8 cellular contexts compared by ENCODE assay signal in genomic region chr19:41821003-41821735, GRCh38. TPM values are rescaled to one million over a fixed set of nuclear protein-coding genes. Genes with fewer than 3 reads are reported as not detected.
DNase-seq lines count a peak whose midpoint lies in the region; ATAC-seq and TF ChIP-seq lines count a peak whose summit lies in the region.

No MANE protein-coding gene starts in this region.

- ATAC-seq in HG03108 (IDR thresholded peaks at IDR 0.05; ENCODE audit: unreplicated experiment) = no peak

- no peaks in the 10 kb centered on the region for H3K27me3 ChIP-seq in HL-60 (ENCODE audit: insufficient read depth, poor library complexity, severe bottlenecking)

- no peaks in the 10 kb centered on the region for H3K36me3 Mint-ChIP-seq in Calu3 (ENCODE audit: insufficient read depth, unreplicated experiment)

- DNase-seq in Calu3 (peak; percentile 82), HL-60 (ENCODE audit: low read depth in 1 of 2, low spot score in 1 of 2) (peak in 1 of 2 experiments; percentile 74), NCI-H774 (lab: John Stamatoyannopoulos, UW) (peak; percentile 50), fibroblast of villous mesenchyme (ENCODE audit: low read depth) (peak; percentile 30), renal cortical epithelial cell (ENCODE audit: low read depth) (peak; percentile 35), NCI-H226 (no peak)
- DNase-seq in activated CD8-positive, alpha-beta memory T cell treated with anti-CD3 and anti-CD28 coated beads, Interleukin-2, amount 50 U/mL, for 48 hours = peak; percentile 68

- no TSS peak for BruUV-seq in Calu3 (replicated peaks; lab: Mats Ljungman, UMichigan)

- TF ChIP-seq CTCF in Calu3 (IDR thresholded peaks at IDR 0.05; ENCODE audit: unreplicated experiment) = peak; percentile 79
- TF ChIP-seq CTCF in HL-60 (IDR thresholded peaks at IDR 0.05; ENCODE audit: insufficient read depth, low read length) = peak; percentile 63
- TF ChIP-seq CTCF in fibroblast of villous mesenchyme (IDR thresholded peaks at IDR 0.05; ENCODE audit: insufficient read depth, low read depth, low read length) = peak; percentile 65

- no peak overlapping the region for H3K27ac Mint-ChIP-seq in Calu3 (ENCODE audit: unreplicated experiment)

- intact Hi-C loops in Calu3 (cut with micrococcal nuclease; ENCODE audit: unreplicated experiment) = loop anchor here (1.0 kb wide), 1 partner anchor 29 kb away; no protein-coding TSS in a partner anchor

- peaks cover 70% of the 10 kb centered on the region for H3K27me3 Mint-ChIP-seq in Calu3 (ENCODE audit: unreplicated experiment)

- H3K4me3 ChIP-seq in HL-60 (replicated peaks; ENCODE audit: insufficient read depth, low read length) (no peak overlapping the region), fibroblast of villous mesenchyme (ENCODE audit: low read depth, low read length) (no peak overlapping the region)

- no peak overlapping the region for H3K27ac ChIP-seq in HL-60 (replicated peaks)

- no peaks in the 10 kb centered on the region for H3K4me1 Mint-ChIP-seq in Calu3 (ENCODE audit: low read depth, unreplicated experiment)

- CTCF ChIA-PET in Calu3 (lab: Charles Lee) = interaction anchor here (0.7 to 2.1 kb wide), 10 partner anchors 10 to 372 kb away, joined by 3 to 36 read pairs (median 6); partner anchors contain the start of gene RPS19

- no peaks in the 10 kb centered on the region for H3K9me3 Mint-ChIP-seq in Calu3 (ENCODE audit: low read depth, unreplicated experiment)

- no peak overlapping the region for H3K4me3 Mint-ChIP-seq in Calu3 (ENCODE audit: low read depth, unreplicated experiment)

RNA-seq across cellular contexts. Expression of gene LYPD4, which starts 23.3 kb away (rescaled TPM):
- total RNA-seq in Calu3 (2022) = not detected in 2 replicates
- not detected in 2 replicates for total RNA-seq in fibroblast of villous mesenchyme
- total RNA-seq in renal cortical epithelial cell = not detected in 2 replicates

RNA-seq across cellular contexts. Expression of gene DMRTC2, which starts 23.7 kb away (rescaled TPM):
- total RNA-seq in Calu3 (2022) (not detected in 2 replicates), fibroblast of villous mesenchyme (not detected in 2 replicates), renal cortical epithelial cell (not detected in 2 replicates)

RNA-seq across cellular contexts. Expression of gene CEACAM3, which starts 24.8 kb away (rescaled TPM):
- not detected in 2 replicates for total RNA-seq in Calu3 (2022)
- total RNA-seq in fibroblast of villous mesenchyme = not detected in 2 replicates
- not detected in 2 replicates for total RNA-seq in renal cortical epithelial cell

RNA-seq across cellular contexts. Expression of gene RPS19, which starts 38.9 kb away (rescaled TPM):
- 2,051 and 2,220 TPM in 2 replicates for total RNA-seq in Calu3 (2022)
- total RNA-seq in fibroblast of villous mesenchyme = 600 and 662 TPM in 2 replicates
- 1,170 and 2,293 TPM in 2 replicates for total RNA-seq in renal cortical epithelial cell

RNA-seq across cellular contexts. Expression of gene CD79A, which starts 55.9 kb away (rescaled TPM):
- 0.45 and 0.59 TPM in 2 replicates for total RNA-seq in Calu3 (2022)
- total RNA-seq in fibroblast of villous mesenchyme = not detected in 2 replicates
- 0.10 TPM in 1 of 2 replicates, not detected in the other for total RNA-seq in renal cortical epithelial cell
